ENCODE assay signal across 8 cellular contexts in genomic region chrX:8988456-8988855, GRCh38. TPM values are rescaled to one million over a fixed set of nuclear protein-coding genes. Genes with fewer than 3 reads are reported as not detected.
DNase-seq lines count a peak whose midpoint lies in the region; ATAC-seq, FAIRE-seq and TF ChIP-seq lines count a peak whose summit lies in the region.

No MANE protein-coding gene starts in this region.

- H3K9me3 ChIP-seq in kidney (ENCODE audit: control insufficient read depth in 1 of 2, low read length in 2 of 2) (no peaks in the 10 kb centered on the region), thymus (ENCODE audit: control insufficient read depth) (no peaks in the 10 kb centered on the region)

- peak; percentile 57 for DNase-seq in activated CD4-positive, alpha-beta T cell treated with anti-CD3 and anti-CD28 coated beads for 36 hours
- no peak for DNase-seq in activated CD4-positive, alpha-beta T cell treated with anti-CD3 and anti-CD28 coated beads, Interleukin-2, amount 10 ng/mL, durations not matched to agents 24 days and 14 days
- no peak for DNase-seq in activated naive CD4-positive, alpha-beta T cell treated with anti-CD3 and anti-CD28 coated beads, Interleukin-2, amount 50 U/mL, for 72 hours (ENCODE audit: low spot score in 2 of 2)
- peak; percentile 71 for DNase-seq in kidney
- no peak for DNase-seq in retina
- DNase-seq in Kasumi-1 (lab: John Stamatoyannopoulos, UW) = no peak

- no peak overlapping the region for H3K4me3 ChIP-seq in kidney (ENCODE audit: low read length in 2 of 2)
- H3K4me3 ChIP-seq in thymus (ENCODE audit: low read length) = no peak overlapping the region

- no peak overlapping the region for H3K4me3 Mint-ChIP-seq in activated CD4-positive, alpha-beta T cell treated with anti-CD3 and anti-CD28 coated beads for 36 hours
- no peak overlapping the region for H3K4me3 Mint-ChIP-seq in activated CD4-positive, alpha-beta T cell treated with anti-CD3 and anti-CD28 coated beads, Interleukin-2, amount 10 ng/mL, durations not matched to agents 24 days and 14 days

- H3K9me3 Mint-ChIP-seq in activated CD4-positive, alpha-beta T cell treated with anti-CD3 and anti-CD28 coated beads for 36 hours (ENCODE audit: low read depth) = no peaks in the 10 kb centered on the region
- no peaks in the 10 kb centered on the region for H3K9me3 Mint-ChIP-seq in activated CD4-positive, alpha-beta T cell treated with anti-CD3 and anti-CD28 coated beads, Interleukin-2, amount 10 ng/mL, durations not matched to agents 24 days and 14 days
- H3K9me3 Mint-ChIP-seq in activated naive CD4-positive, alpha-beta T cell treated with anti-CD3 and anti-CD28 coated beads, Interleukin-2, amount 50 U/mL, for 72 hours = no peaks in the 10 kb centered on the region

- H3K27ac ChIP-seq in kidney (ENCODE audit: low read depth in 2 of 2, low read length in 2 of 2) = no peak overlapping the region
- peak overlapping the region; percentile 31 for H3K27ac ChIP-seq in thymus (ENCODE audit: low read depth)

- H3K9ac ChIP-seq in kidney (ENCODE audit: low read length in 2 of 2) = no peak overlapping the region

- FAIRE-seq in kidney (lab: Jason Lieb, UNC) = no peak

- peak; percentile 91 for ATAC-seq in activated CD4-positive, alpha-beta T cell treated with anti-CD3 and anti-CD28 coated beads for 36 hours
- ATAC-seq in activated naive CD4-positive, alpha-beta T cell treated with anti-CD3 and anti-CD28 coated beads, Interleukin-2, amount 50 U/mL, for 72 hours = peak; percentile 48 to 82
- no peak for ATAC-seq in HG03159 (IDR thresholded peaks at IDR 0.05; ENCODE audit: unreplicated experiment)

- intact Hi-C loops in activated CD4-positive, alpha-beta T cell treated with anti-CD3 and anti-CD28 coated beads for 36 hours (cut with DNase I, micrococcal nuclease) = no loop called here
- intact Hi-C loops in activated CD4-positive, alpha-beta T cell treated with anti-CD3 and anti-CD28 coated beads, Interleukin-2, amount 10 ng/mL, durations not matched to agents 24 days and 14 days (cut with micrococcal nuclease) = no loop called here
- intact Hi-C loops in kidney (cut with DNase I) = no loop called here

- H3K27me3 ChIP-seq in thymus (ENCODE audit: control insufficient read depth, insufficient read depth) = no peaks in the 10 kb centered on the region

- H3K27ac Mint-ChIP-seq in activated CD4-positive, alpha-beta T cell treated with anti-CD3 and anti-CD28 coated beads for 36 hours = no peak overlapping the region
- no peak overlapping the region for H3K27ac Mint-ChIP-seq in activated CD4-positive, alpha-beta T cell treated with anti-CD3 and anti-CD28 coated beads, Interleukin-2, amount 10 ng/mL, durations not matched to agents 24 days and 14 days
- no peak overlapping the region for H3K27ac Mint-ChIP-seq in activated naive CD4-positive, alpha-beta T cell treated with anti-CD3 and anti-CD28 coated beads, Interleukin-2, amount 50 U/mL, for 72 hours

- no peaks in the 10 kb centered on the region for H3K4me1 ChIP-seq in kidney (ENCODE audit: control insufficient read depth in 1 of 2, insufficient read depth in 1 of 2, low read depth in 1 of 2, low read length in 2 of 2)
- peaks cover 7% of the 10 kb centered on the region for H3K4me1 ChIP-seq in thymus (ENCODE audit: control insufficient read depth, insufficient read depth, low read length)

- no peak for TF ChIP-seq CTCF in kidney (IDR thresholded peaks at IDR 0.05; ENCODE audit: borderline replicate concordance, extremely low read depth, insufficient read depth)

- CTCF ChIA-PET in activated CD4-positive, alpha-beta T cell treated with anti-CD3 and anti-CD28 coated beads for 36 hours (lab: Charles Lee) = interaction anchor here (0.9 kb wide), 1 partner anchor 10 kb away, joined by 3 read pairs; no protein-coding TSS in a partner anchor

- no peaks in the 10 kb centered on the region for H3K27me3 Mint-ChIP-seq in activated CD4-positive, alpha-beta T cell treated with anti-CD3 and anti-CD28 coated beads for 36 hours
- peaks cover 2% of the 10 kb centered on the region for H3K27me3 Mint-ChIP-seq in activated CD4-positive, alpha-beta T cell treated with anti-CD3 and anti-CD28 coated beads, Interleukin-2, amount 10 ng/mL, durations not matched to agents 24 days and 14 days

- 56% methylated on average over 4 of the region's 4 CpGs for WGBS in thymus

- POLR2A ChIA-PET in activated CD4-positive, alpha-beta T cell treated with anti-CD3 and anti-CD28 coated beads for 36 hours (lab: Charles Lee) = no interaction called here

- H3K36me3 ChIP-seq in kidney (ENCODE audit: control insufficient read depth in 1 of 2, insufficient read depth in 2 of 2, low read length in 2 of 2) = no peaks in the 10 kb centered on the region
- no peaks in the 10 kb centered on the region for H3K36me3 ChIP-seq in thymus (ENCODE audit: control insufficient read depth, insufficient read depth)

- peaks cover 20% of the 10 kb centered on the region for H3K4me1 Mint-ChIP-seq in activated CD4-positive, alpha-beta T cell treated with anti-CD3 and anti-CD28 coated beads for 36 hours
- H3K4me1 Mint-ChIP-seq in activated CD4-positive, alpha-beta T cell treated with anti-CD3 and anti-CD28 coated beads, Interleukin-2, amount 10 ng/mL, durations not matched to agents 24 days and 14 days = peaks cover 5% of the 10 kb centered on the region

- no peaks in the 10 kb centered on the region for H3K36me3 Mint-ChIP-seq in activated CD4-positive, alpha-beta T cell treated with anti-CD3 and anti-CD28 coated beads for 36 hours (ENCODE audit: low read depth)
- H3K36me3 Mint-ChIP-seq in activated CD4-positive, alpha-beta T cell treated with anti-CD3 and anti-CD28 coated beads, Interleukin-2, amount 10 ng/mL, durations not matched to agents 24 days and 14 days (ENCODE audit: low read depth) = no peaks in the 10 kb centered on the region
- H3K36me3 Mint-ChIP-seq in activated naive CD4-positive, alpha-beta T cell treated with anti-CD3 and anti-CD28 coated beads, Interleukin-2, amount 50 U/mL, for 72 hours = no peaks in the 10 kb centered on the region

RNA-seq across cellular contexts. Expression of gene FAM9B, which starts 45.5 kb away (rescaled TPM):
- total RNA-seq in activated CD4-positive, alpha-beta T cell treated with anti-CD3 and anti-CD28 coated beads for 36 hours = not detected
- not detected in 2 replicates for total RNA-seq in activated CD4-positive, alpha-beta T cell treated with anti-CD3 and anti-CD28 coated beads, Interleukin-2, amount 10 ng/mL, durations not matched to agents 24 days and 14 days
- not detected for total RNA-seq in activated naive CD4-positive, alpha-beta T cell treated with anti-CD3 and anti-CD28 coated beads, Interleukin-2, amount 50 U/mL, for 72 hours
- not detected for total RNA-seq in kidney
- not detected for polyA plus RNA-seq in kidney (ENCODE audit: insufficient read depth, low read depth, low replicate concordance)
- polyA plus RNA-seq in thymus = 0.11 TPM

Comparison
In these comparisons a context has a peak if more than half of its experiments do, and no peak if none do; other contexts are left out.
1. DNase-seq: peak in activated CD4-positive, alpha-beta T cell treated with anti-CD3 and anti-CD28 coated beads for 36 hours (single experiment) and kidney (single experiment); none in activated CD4-positive, alpha-beta T cell treated with anti-CD3 and anti-CD28 coated beads, Interleukin-2, amount 10 ng/mL, durations not matched to agents 24 days and 14 days (single experiment), activated naive CD4-positive, alpha-beta T cell treated with anti-CD3 and anti-CD28 coated beads, Interleukin-2, amount 50 U/mL, for 72 hours (0 of 2), retina (single experiment) and Kasumi-1 (0 of 2).